Comparison of ENCODE assay signal across 1 cellular context in genomic region chr1:167553136-167554027, GRCh38.
A peak's percentile ranks its signal among the peaks of the same experiment; 100 is the strongest.
TF ChIP-seq lines count a peak whose summit lies in the region.

TSS of gene CREG1 (minus strand) at chr1:167553762.

TF ChIP-seq in K562, 482 proteins besides CTCF, POLR2A, EP300 and RAD21 (continued from another document and continues in another):
- TF ChIP-seq RBM25 (IDR thresholded peaks at IDR 0.05; ENCODE audit: low read depth, low read length, severe bottlenecking) (peak; percentile 62), ZFP1 (CRISPR knock-in tag; IDR thresholded peaks at IDR 0.05) (no peak), CBFA2T2 (conservative IDR thresholded peaks at IDR 0.05) (no peak), ETV6 (IDR thresholded peaks at IDR 0.05; ENCODE audit: borderline replicate concordance in 1 of 2, low read depth in 2 of 2, low read length in 1 of 2) (no peak), ETV6 (CRISPR knock-in tag; IDR thresholded peaks at IDR 0.05; ENCODE audit: borderline replicate concordance) (peak; percentile 74; the same call in 1 of the 2 replicates), HES1 (IDR thresholded peaks at IDR 0.05; ENCODE audit: low read depth) (no peak), NUFIP1 (IDR thresholded peaks at IDR 0.05; ENCODE audit: partially characterized antibody) (no peak), ZNF133 (CRISPR knock-in tag; IDR thresholded peaks at IDR 0.05) (no peak), ZNF217 (CRISPR knock-in tag; IDR thresholded peaks at IDR 0.05) (no peak), ZNF79 (CRISPR knock-in tag; IDR thresholded peaks at IDR 0.05; ENCODE audit: low read depth) (no peak), TRIM25 (IDR thresholded peaks at IDR 0.05; ENCODE audit: borderline replicate concordance) (no peak), RBM39 (optimal IDR thresholded peaks at IDR 0.05; ENCODE audit: low read depth, low read length) (no peak), FOXJ3 (CRISPR knock-in tag; IDR thresholded peaks at IDR 0.05) (no peak), ZBTB12 (CRISPR knock-in tag; IDR thresholded peaks at IDR 0.05) (peak; percentile 32; the same call in 1 of the 2 replicates), MCM5 (IDR thresholded peaks at IDR 0.05; ENCODE audit: low read depth) (no peak), DMBX1 (CRISPR knock-in tag; IDR thresholded peaks at IDR 0.05; ENCODE audit: borderline replicate concordance) (no peak), FOXJ2 (tag; IDR thresholded peaks at IDR 0.05) (peak; percentile 53; the same call in 1 of the 2 replicates), JUNB (CRISPR knock-in tag; conservative IDR thresholded peaks at IDR 0.05) (no peak), TRIM24 (IDR thresholded peaks at IDR 0.05) (no peak), TAF7 (tag; IDR thresholded peaks at IDR 0.05) (peak; percentile 48; the same call in 1 of the 2 replicates), ZNF740 (CRISPR knock-in tag; IDR thresholded peaks at IDR 0.05) (peak; percentile 61; the same call in 1 of the 2 replicates), ZNF740 (tag; IDR thresholded peaks at IDR 0.05) (no peak), ARID3B (CRISPR knock-in tag; IDR thresholded peaks at IDR 0.05; ENCODE audit: borderline replicate concordance) (no peak), ZKSCAN8 (CRISPR knock-in tag; IDR thresholded peaks at IDR 0.05) (no peak), SPI1 (IDR thresholded peaks at IDR 0.05; ENCODE audit: borderline replicate concordance, low read depth, low read length) (no peak), RBBP5 (IDR thresholded peaks at IDR 0.05; ENCODE audit: borderline replicate concordance, insufficient read depth, low read length, poor library complexity, severe bottlenecking) (peak; percentile 97), SNRNP70 (optimal IDR thresholded peaks at IDR 0.05; ENCODE audit: low read depth, low read length) (no peak), SAP30 (IDR thresholded peaks at IDR 0.05; ENCODE audit: borderline replicate concordance, insufficient read depth, low read depth, low read length, poor library complexity, severe bottlenecking) (peak; percentile 88), ETV5 (CRISPR knock-in tag; IDR thresholded peaks at IDR 0.05; ENCODE audit: low read depth) (no peak), SREBF2 (CRISPR knock-in tag; IDR thresholded peaks at IDR 0.05) (no peak)
- TF ChIP-seq, protein P1, sequence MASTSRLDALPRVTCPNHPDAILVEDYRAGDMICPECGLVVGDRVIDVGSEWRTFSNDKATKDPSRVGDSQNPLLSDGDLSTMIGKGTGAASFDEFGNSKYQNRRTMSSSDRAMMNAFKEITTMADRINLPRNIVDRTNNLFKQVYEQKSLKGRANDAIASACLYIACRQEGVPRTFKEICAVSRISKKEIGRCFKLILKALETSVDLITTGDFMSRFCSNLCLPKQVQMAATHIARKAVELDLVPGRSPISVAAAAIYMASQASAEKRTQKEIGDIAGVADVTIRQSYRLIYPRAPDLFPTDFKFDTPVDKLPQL (IDR thresholded peaks at IDR 0.05; ENCODE audit: extremely low read depth, insufficient read length): no peak
- TF ChIP-seq, protein P2, sequence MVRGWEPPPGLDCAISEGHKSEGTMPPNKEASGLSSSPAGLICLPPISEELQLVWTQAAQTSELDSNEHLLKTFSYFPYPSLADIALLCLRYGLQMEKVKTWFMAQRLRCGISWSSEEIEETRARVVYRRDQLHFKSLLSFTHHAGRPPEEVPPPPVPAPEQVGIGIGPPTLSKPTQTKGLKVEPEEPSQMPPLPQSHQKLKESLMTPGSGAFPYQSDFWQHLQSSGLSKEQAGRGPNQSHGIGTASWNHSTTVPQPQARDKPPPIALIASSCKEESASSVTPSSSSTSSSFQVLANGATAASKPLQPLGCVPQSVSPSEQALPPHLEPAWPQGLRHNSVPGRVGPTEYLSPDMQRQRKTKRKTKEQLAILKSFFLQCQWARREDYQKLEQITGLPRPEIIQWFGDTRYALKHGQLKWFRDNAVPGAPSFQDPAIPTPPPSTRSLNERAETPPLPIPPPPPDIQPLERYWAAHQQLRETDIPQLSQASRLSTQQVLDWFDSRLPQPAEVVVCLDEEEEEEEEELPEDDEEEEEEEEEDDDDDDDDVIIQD (CRISPR knock-in tag; IDR thresholded peaks at IDR 0.05): no peak
- TF ChIP-seq, protein P3, sequence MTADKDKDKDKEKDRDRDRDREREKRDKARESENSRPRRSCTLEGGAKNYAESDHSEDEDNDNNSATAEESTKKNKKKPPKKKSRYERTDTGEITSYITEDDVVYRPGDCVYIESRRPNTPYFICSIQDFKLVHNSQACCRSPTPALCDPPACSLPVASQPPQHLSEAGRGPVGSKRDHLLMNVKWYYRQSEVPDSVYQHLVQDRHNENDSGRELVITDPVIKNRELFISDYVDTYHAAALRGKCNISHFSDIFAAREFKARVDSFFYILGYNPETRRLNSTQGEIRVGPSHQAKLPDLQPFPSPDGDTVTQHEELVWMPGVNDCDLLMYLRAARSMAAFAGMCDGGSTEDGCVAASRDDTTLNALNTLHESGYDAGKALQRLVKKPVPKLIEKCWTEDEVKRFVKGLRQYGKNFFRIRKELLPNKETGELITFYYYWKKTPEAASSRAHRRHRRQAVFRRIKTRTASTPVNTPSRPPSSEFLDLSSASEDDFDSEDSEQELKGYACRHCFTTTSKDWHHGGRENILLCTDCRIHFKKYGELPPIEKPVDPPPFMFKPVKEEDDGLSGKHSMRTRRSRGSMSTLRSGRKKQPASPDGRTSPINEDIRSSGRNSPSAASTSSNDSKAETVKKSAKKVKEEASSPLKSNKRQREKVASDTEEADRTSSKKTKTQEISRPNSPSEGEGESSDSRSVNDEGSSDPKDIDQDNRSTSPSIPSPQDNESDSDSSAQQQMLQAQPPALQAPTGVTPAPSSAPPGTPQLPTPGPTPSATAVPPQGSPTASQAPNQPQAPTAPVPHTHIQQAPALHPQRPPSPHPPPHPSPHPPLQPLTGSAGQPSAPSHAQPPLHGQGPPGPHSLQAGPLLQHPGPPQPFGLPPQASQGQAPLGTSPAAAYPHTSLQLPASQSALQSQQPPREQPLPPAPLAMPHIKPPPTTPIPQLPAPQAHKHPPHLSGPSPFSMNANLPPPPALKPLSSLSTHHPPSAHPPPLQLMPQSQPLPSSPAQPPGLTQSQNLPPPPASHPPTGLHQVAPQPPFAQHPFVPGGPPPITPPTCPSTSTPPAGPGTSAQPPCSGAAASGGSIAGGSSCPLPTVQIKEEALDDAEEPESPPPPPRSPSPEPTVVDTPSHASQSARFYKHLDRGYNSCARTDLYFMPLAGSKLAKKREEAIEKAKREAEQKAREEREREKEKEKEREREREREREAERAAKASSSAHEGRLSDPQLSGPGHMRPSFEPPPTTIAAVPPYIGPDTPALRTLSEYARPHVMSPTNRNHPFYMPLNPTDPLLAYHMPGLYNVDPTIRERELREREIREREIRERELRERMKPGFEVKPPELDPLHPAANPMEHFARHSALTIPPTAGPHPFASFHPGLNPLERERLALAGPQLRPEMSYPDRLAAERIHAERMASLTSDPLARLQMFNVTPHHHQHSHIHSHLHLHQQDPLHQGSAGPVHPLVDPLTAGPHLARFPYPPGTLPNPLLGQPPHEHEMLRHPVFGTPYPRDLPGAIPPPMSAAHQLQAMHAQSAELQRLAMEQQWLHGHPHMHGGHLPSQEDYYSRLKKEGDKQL (CRISPR knock-in tag; IDR thresholded peaks at IDR 0.05; ENCODE audit: borderline replicate concordance): no peak
- TF ChIP-seq, protein P4, sequence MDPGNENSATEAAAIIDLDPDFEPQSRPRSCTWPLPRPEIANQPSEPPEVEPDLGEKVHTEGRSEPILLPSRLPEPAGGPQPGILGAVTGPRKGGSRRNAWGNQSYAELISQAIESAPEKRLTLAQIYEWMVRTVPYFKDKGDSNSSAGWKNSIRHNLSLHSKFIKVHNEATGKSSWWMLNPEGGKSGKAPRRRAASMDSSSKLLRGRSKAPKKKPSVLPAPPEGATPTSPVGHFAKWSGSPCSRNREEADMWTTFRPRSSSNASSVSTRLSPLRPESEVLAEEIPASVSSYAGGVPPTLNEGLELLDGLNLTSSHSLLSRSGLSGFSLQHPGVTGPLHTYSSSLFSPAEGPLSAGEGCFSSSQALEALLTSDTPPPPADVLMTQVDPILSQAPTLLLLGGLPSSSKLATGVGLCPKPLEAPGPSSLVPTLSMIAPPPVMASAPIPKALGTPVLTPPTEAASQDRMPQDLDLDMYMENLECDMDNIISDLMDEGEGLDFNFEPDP (CRISPR knock-in tag; IDR thresholded peaks at IDR 0.05): no peak
